9 cellular contexts compared by ENCODE assay signal in genomic region chr3:52190294-52190841, GRCh38. TPM values are rescaled to one million over a fixed set of nuclear protein-coding genes. Genes with fewer than 3 reads are reported as not detected.
DNase-seq lines count a peak whose midpoint lies in the region; ATAC-seq and TF ChIP-seq lines count a peak whose summit lies in the region.
"Had no signal": no experiment of that assay in that cellular context is flagged by ENCODE, and none has a peak within 500 bp of the region (broad histone marks: within the 10 kb centered on the region; RNA-seq: fewer than 3 reads in every experiment).

No MANE protein-coding gene starts in this region.

- intact Hi-C loops in colonic mucosa (cut with DNase I): loop anchor here (5.0 kb wide), 1 partner anchor 33 kb away; no protein-coding TSS in a partner anchor

- peak; percentile 14 for DNase-seq in MV-4-11 (lab: John Stamatoyannopoulos, UW)
- peak; percentile 40 for DNase-seq in colonic mucosa
- DNase-seq in mesenchymal stem cell: peak; percentile 20
- peak; percentile 50 to 84 for DNase-seq in upper lobe of left lung
- DNase-seq in NCI-H82 (lab: John Stamatoyannopoulos, UW): no peak
- DNase-seq in NCI-H526 treated with DMSO at 0.1 percent for 48 hours (lab: John Stamatoyannopoulos, UW): no peak
- DNase-seq: NCI-H1694 treated with DMSO at 0.1 percent for 48 hours, SHP77 treated with DMSO at 0.1 percent for 48 hours had no signal

- no peak overlapping the region for H3K14ac ChIP-seq in mesenchymal stem cell (ENCODE audit: low read length in 2 of 2)

- H3K4me2 ChIP-seq in mesenchymal stem cell (ENCODE audit: low read length, poor library complexity, severe bottlenecking): no peak overlapping the region

- ATAC-seq in upper lobe of left lung (ENCODE audit: low FRiP score in 2 of 2) (peak; percentile 36 to 61), GM21576 (IDR thresholded peaks at IDR 0.05; ENCODE audit: unreplicated experiment) (no peak)

- H3K27ac ChIP-seq in colonic mucosa (peak overlapping the region; percentile 51), mesenchymal stem cell (ENCODE audit: low read length, poor library complexity, severe bottlenecking) (no peak overlapping the region), upper lobe of left lung (peak overlapping the region; percentile 20 to 70 (median 54))

- H3K27me3 ChIP-seq in colonic mucosa: no peaks in the 10 kb centered on the region
- no peaks in the 10 kb centered on the region for H3K27me3 ChIP-seq in mesenchymal stem cell (ENCODE audit: control insufficient read depth in 1 of 2, insufficient read depth in 1 of 2, low read length in 2 of 2)
- H3K27me3 ChIP-seq in upper lobe of left lung: no peaks in the 10 kb centered on the region

- no peak for TF ChIP-seq EP300 in upper lobe of left lung (IDR thresholded peaks at IDR 0.05)

- H3K4me3 ChIP-seq in colonic mucosa: no peak overlapping the region
- H3K4me3 ChIP-seq in mesenchymal stem cell (ENCODE audit: insufficient read depth in 1 of 2, low read depth in 1 of 2, low read length in 2 of 2): no peak overlapping the region
- no peak overlapping the region for H3K4me3 ChIP-seq in upper lobe of left lung

- H2AK5ac ChIP-seq in mesenchymal stem cell (ENCODE audit: low read length, severe bottlenecking): no peak overlapping the region

- H3K36me3 ChIP-seq in colonic mucosa (no peaks in the 10 kb centered on the region), mesenchymal stem cell (ENCODE audit: control insufficient read depth in 1 of 2, insufficient read depth in 2 of 2, low read depth in 1 of 2, low read length in 2 of 2) (peaks cover 0 to 2% of the 10 kb centered on the region in 2 experiments), upper lobe of left lung (no peaks in the 10 kb centered on the region)

- H2AFZ ChIP-seq in mesenchymal stem cell (ENCODE audit: low read depth, low read length): peak overlapping the region; percentile 10

- H3K79me1 ChIP-seq in mesenchymal stem cell (replicated peaks; ENCODE audit: low read length, poor library complexity, severe bottlenecking): no peaks in the 10 kb centered on the region

- peak overlapping the region; percentile 40 to 79 for H3K18ac ChIP-seq in mesenchymal stem cell (ENCODE audit: low read depth in 1 of 2, low read length in 2 of 2)

- no peak overlapping the region for H2BK15ac ChIP-seq in mesenchymal stem cell (ENCODE audit: low read depth, poor library complexity, severe bottlenecking)

- peak overlapping the region; percentile 83 for H4K91ac ChIP-seq in mesenchymal stem cell (ENCODE audit: low read length)

- no peak overlapping the region for H3K4ac ChIP-seq in mesenchymal stem cell (ENCODE audit: low read depth in 1 of 2, low read length in 2 of 2)

- TF ChIP-seq POLR2A in upper lobe of left lung (IDR thresholded peaks at IDR 0.05): peak in 1 of 4 donors; percentile 9

- TF ChIP-seq CTCF in colonic mucosa (IDR thresholded peaks at IDR 0.05) (no peak), upper lobe of left lung (IDR thresholded peaks at IDR 0.05) (no peak)

- no peaks in the 10 kb centered on the region for H3K4me1 ChIP-seq in colonic mucosa
- peaks cover 7% of the 10 kb centered on the region for H3K4me1 ChIP-seq in mesenchymal stem cell (ENCODE audit: control insufficient read depth, insufficient read depth, low read depth, low read length)
- peaks cover 30 to 40% (median 35%) of the 10 kb centered on the region in 4 donors for H3K4me1 ChIP-seq in upper lobe of left lung

- WGBS in mesenchymal stem cell: 54% methylated on average over 5 of the region's 5 CpGs
- 45 to 52% methylated on average over 5 of the region's 5 CpGs for WGBS in upper lobe of left lung, 2 donors

- H3K9me3 ChIP-seq in colonic mucosa (no peaks in the 10 kb centered on the region), mesenchymal stem cell (ENCODE audit: control insufficient read depth, low read length) (no peaks in the 10 kb centered on the region), upper lobe of left lung (no peaks in the 10 kb centered on the region)

- peak overlapping the region; percentile 24 for H2BK120ac ChIP-seq in mesenchymal stem cell (ENCODE audit: low read depth, low read length)

- H4K8ac ChIP-seq in mesenchymal stem cell (ENCODE audit: low read length): peak overlapping the region; percentile 79

- no peak overlapping the region for H3K23ac ChIP-seq in mesenchymal stem cell (ENCODE audit: low read length in 2 of 2)

- H3K9ac ChIP-seq in colonic mucosa (ENCODE audit: low read depth in 2 of 2, low read length in 2 of 2) (peak overlapping the region in 1 of 2 donors; percentile 12), mesenchymal stem cell (ENCODE audit: low read length) (no peak overlapping the region)

- no peak overlapping the region for H2BK5ac ChIP-seq in mesenchymal stem cell (ENCODE audit: low read depth, low read length, poor library complexity, severe bottlenecking)

- no peak overlapping the region for H2BK12ac ChIP-seq in mesenchymal stem cell (ENCODE audit: low read length in 2 of 2)

RNA-seq across cellular contexts. Expression of gene ALAS1, which starts 7.6 kb away (rescaled TPM):
- 100 to 1,000 TPM in 1 of 2 donors, 10 to 100 TPM in 1; 90.6 to 103 TPM for total RNA-seq in colonic mucosa
- 64.5 TPM for polyA plus RNA-seq in mesenchymal stem cell (2013, experiment 1 of 2)
- polyA plus RNA-seq in mesenchymal stem cell (2013, experiment 2 of 2): 61.9 TPM
- 10 to 100 TPM; 53.2 to 97.3 (median 74.0) TPM for total RNA-seq in upper lobe of left lung

RNA-seq across cellular contexts. Expression of gene TLR9, which starts 35.1 kb away (rescaled TPM):
- total RNA-seq in colonic mucosa: under 1 TPM; 0.25 to 0.27 TPM
- not detected for polyA plus RNA-seq in mesenchymal stem cell (2013, experiment 1 of 2)
- polyA plus RNA-seq in mesenchymal stem cell (2013, experiment 2 of 2): 0.01 TPM
- 1 to 10 TPM in 1 of 6 donors, under 1 TPM in 1, not detected in 4; 0.29 to 1.1 TPM for total RNA-seq in upper lobe of left lung

RNA-seq across cellular contexts. Expression of gene POC1A, which starts 36.1 kb away (rescaled TPM):
- total RNA-seq in colonic mucosa (10 to 100 TPM in 1 of 2 donors, 1 to 10 TPM in 1; 7.6 to 33.7 TPM), upper lobe of left lung (1 to 10 TPM; 1.0 to 4.2 (median 2.8) TPM)
- 2.7 TPM for polyA plus RNA-seq in mesenchymal stem cell (2013, experiment 1 of 2)
- 2.4 TPM for polyA plus RNA-seq in mesenchymal stem cell (2013, experiment 2 of 2)

RNA-seq across cellular contexts. Expression of gene TWF2, which starts 48.6 kb away (rescaled TPM):
- 10 to 100 TPM; 44.2 to 45.0 TPM for total RNA-seq in colonic mucosa
- polyA plus RNA-seq in mesenchymal stem cell (2013, experiment 1 of 2): 91.9 TPM
- polyA plus RNA-seq in mesenchymal stem cell (2013, experiment 2 of 2): 91.8 TPM
- 10 to 100 TPM; 31.9 to 83.5 (median 66.6) TPM for total RNA-seq in upper lobe of left lung

RNA-seq across cellular contexts. Expression of gene PPM1M, which starts 55.2 kb away (rescaled TPM):
- total RNA-seq in colonic mucosa (1 to 10 TPM; 5.4 to 8.1 TPM), upper lobe of left lung (10 to 100 TPM; 18.7 to 68.1 (median 47.8) TPM)
- polyA plus RNA-seq in mesenchymal stem cell (2013, experiment 1 of 2): 11.3 TPM
- 10.9 TPM for polyA plus RNA-seq in mesenchymal stem cell (2013, experiment 2 of 2)

Comparison
In these comparisons a context has a peak if more than half of its experiments do, and no peak if none do; other contexts are left out.
1. DNase-seq: peak in MV-4-11 (single experiment), colonic mucosa (single experiment), mesenchymal stem cell (single experiment) and upper lobe of left lung (2 of 2); none in NCI-H82 (single experiment) and NCI-H526 treated with DMSO at 0.1 percent for 48 hours (single experiment).